Comparison of ENCODE assay signal across 19 cellular contexts in the genomic region with DNA sequence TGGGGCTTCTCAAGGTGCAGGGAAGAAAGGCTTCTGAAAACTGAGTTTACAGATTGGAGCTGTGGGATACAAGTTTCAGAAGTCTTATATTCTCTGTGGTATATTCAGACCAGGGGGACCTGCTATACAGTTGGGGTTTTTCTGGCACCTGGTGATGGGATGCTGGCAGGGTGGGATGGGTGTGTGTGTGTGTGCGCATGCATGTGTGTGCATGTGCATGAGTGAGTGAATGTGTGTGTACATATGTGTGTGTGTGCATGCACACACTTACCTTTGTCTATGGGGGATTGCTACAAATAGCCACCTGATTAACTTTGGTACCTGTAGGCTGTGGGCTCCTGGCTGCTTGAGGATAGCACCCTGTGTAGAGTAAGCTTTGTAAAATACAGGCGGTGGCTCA.
DNase-seq lines count a peak whose midpoint lies in the region; ATAC-seq and TF ChIP-seq lines count a peak whose summit lies in the region.
"Had no signal": no experiment of that assay in that cellular context is flagged by ENCODE, and none has a peak within 500 bp of the region (broad histone marks: within the 10 kb centered on the region; RNA-seq: fewer than 3 reads in every experiment).

No MANE protein-coding gene starts in this region.

- no peak for TF ChIP-seq CTCF in brain (conservative IDR thresholded peaks at IDR 0.05)
- TF ChIP-seq CTCF in CD4-positive, alpha-beta T cell (IDR thresholded peaks at IDR 0.05) = no peak

- H3K9me3 Mint-ChIP-seq in stimulated activated naive CD8-positive, alpha-beta T cell treated with anti-CD3 and anti-CD28 coated beads, Interleukin-15, amount 100 ng/mL, for 72 hours = no peaks in the 10 kb centered on the region
- peaks cover 0 to 12% (median 0%) of the 10 kb centered on the region in 5 experiments for H3K9me3 Mint-ChIP-seq in brain
- H3K9me3 Mint-ChIP-seq in stimulated activated memory B cell treated with anti-CD40 and anti-IgM and Interleukin-4, amounts not matched to agents 10 μg/mL and 1 μg/mL and 100 μg/mL, for 72 hours = no peaks in the 10 kb centered on the region
- no peaks in the 10 kb centered on the region for H3K9me3 Mint-ChIP-seq in CD4-positive, alpha-beta T cell
- H3K9me3 Mint-ChIP-seq: CD8-positive, alpha-beta T cell; GM23338; H9; HFFc6 had no signal

- no peaks in the 10 kb centered on the region for H3K27me3 Mint-ChIP-seq in stimulated activated naive CD8-positive, alpha-beta T cell treated with anti-CD3 and anti-CD28 coated beads, Interleukin-15, amount 100 ng/mL, for 72 hours
- H3K27me3 Mint-ChIP-seq in brain = no peaks in the 10 kb centered on the region
- no peaks in the 10 kb centered on the region for H3K27me3 Mint-ChIP-seq in stimulated activated memory B cell treated with anti-CD40 and anti-IgM and Interleukin-4, amounts not matched to agents 10 μg/mL and 1 μg/mL and 100 μg/mL, for 72 hours
- no peaks in the 10 kb centered on the region for H3K27me3 Mint-ChIP-seq in CD4-positive, alpha-beta T cell

- no peak overlapping the region for H3K4me3 Mint-ChIP-seq in stimulated activated naive CD8-positive, alpha-beta T cell treated with anti-CD3 and anti-CD28 coated beads, Interleukin-15, amount 100 ng/mL, for 72 hours
- H3K4me3 Mint-ChIP-seq in brain = no peak overlapping the region
- no peak overlapping the region for H3K4me3 Mint-ChIP-seq in stimulated activated memory B cell treated with anti-CD40 and anti-IgM and Interleukin-4, amounts not matched to agents 10 μg/mL and 1 μg/mL and 100 μg/mL, for 72 hours
- no peak overlapping the region for H3K4me3 Mint-ChIP-seq in CD4-positive, alpha-beta T cell
- H3K4me3 Mint-ChIP-seq: CD8-positive, alpha-beta T cell; GM23338; H9; HFFc6 had no signal

- POLR2A ChIA-PET in CD4-positive, alpha-beta T cell (lab: Charles Lee) = no interaction called here

- H3K4me1 Mint-ChIP-seq in stimulated activated naive CD8-positive, alpha-beta T cell treated with anti-CD3 and anti-CD28 coated beads, Interleukin-15, amount 100 ng/mL, for 72 hours = no peaks in the 10 kb centered on the region
- peaks cover 28% of the 10 kb centered on the region for H3K4me1 Mint-ChIP-seq in brain
- no peaks in the 10 kb centered on the region for H3K4me1 Mint-ChIP-seq in stimulated activated memory B cell treated with anti-CD40 and anti-IgM and Interleukin-4, amounts not matched to agents 10 μg/mL and 1 μg/mL and 100 μg/mL, for 72 hours
- H3K4me1 Mint-ChIP-seq in CD4-positive, alpha-beta T cell (ENCODE audit: low read depth) = no peaks in the 10 kb centered on the region
- H3K4me1 Mint-ChIP-seq: H9 had no signal

- DNase-seq in stimulated activated naive CD8-positive, alpha-beta T cell treated with anti-CD3 and anti-CD28 coated beads, Interleukin-15, amount 100 ng/mL, for 72 hours = no peak
- DNase-seq in stimulated activated naive CD8-positive, alpha-beta T cell treated with anti-CD3 and anti-CD28 coated beads, Interleukin-15, Interleukin-2, amounts not matched to agents 100 U/mL and 50 U/mL, for 24 hours = no peak
- no peak for DNase-seq in CD4-positive, alpha-beta T cell
- no peak for DNase-seq in left ventricle myocardium superior
- DNase-seq: 8988T; C1 segment of cervical spinal cord; Caco-2; CD8-positive, alpha-beta T cell; DMS153; DMS79; EL; GDM1; H9; HFFc6 had no signal

- intact Hi-C loops in CD4-positive, alpha-beta T cell (cut with DNase I, micrococcal nuclease) = no loop called here
- intact Hi-C loops in left ventricle myocardium superior (cut with micrococcal nuclease) = no loop called here

- ATAC-seq in stimulated activated naive CD8-positive, alpha-beta T cell treated with anti-CD3 and anti-CD28 coated beads, Interleukin-15, amount 100 ng/mL, for 72 hours = peak; percentile 23
- ATAC-seq in stimulated activated naive CD8-positive, alpha-beta T cell treated with anti-CD3 and anti-CD28 coated beads, Interleukin-15, Interleukin-2, amounts not matched to agents 100 U/mL and 50 U/mL, for 24 hours = no peak
- peak; percentile 46 for ATAC-seq in stimulated activated memory B cell treated with anti-CD40 and anti-IgM and Interleukin-4, amounts not matched to agents 10 μg/mL and 1 μg/mL and 100 μg/mL, for 72 hours
- ATAC-seq in CD4-positive, alpha-beta T cell (ENCODE audit: poor library complexity) = no peak
- ATAC-seq in left ventricle myocardium superior = no peak
- ATAC-seq: A549; CD8-positive, alpha-beta T cell; GM23338; HCT116 had no signal

- CTCF ChIA-PET in CD4-positive, alpha-beta T cell (lab: Charles Lee) = no interaction called here

- no peaks in the 10 kb centered on the region for H3K9me3 ChIP-seq in CD4-positive, alpha-beta T cell (ENCODE audit: control insufficient read depth, low read length)
- H3K9me3 ChIP-seq: A549, Caco-2 had no signal

- no peak overlapping the region for H3K27ac ChIP-seq in CD4-positive, alpha-beta T cell (ENCODE audit: low read depth, low read length)
- H3K27ac ChIP-seq: A549 had no signal

- H3K27ac Mint-ChIP-seq in stimulated activated naive CD8-positive, alpha-beta T cell treated with anti-CD3 and anti-CD28 coated beads, Interleukin-15, amount 100 ng/mL, for 72 hours = no peak overlapping the region
- H3K27ac Mint-ChIP-seq in brain = peak overlapping the region in 3 of 5 experiments; percentile 34 to 59 (median 57)
- no peak overlapping the region for H3K27ac Mint-ChIP-seq in stimulated activated memory B cell treated with anti-CD40 and anti-IgM and Interleukin-4, amounts not matched to agents 10 μg/mL and 1 μg/mL and 100 μg/mL, for 72 hours
- no peak overlapping the region for H3K27ac Mint-ChIP-seq in CD4-positive, alpha-beta T cell
- H3K27ac Mint-ChIP-seq: CD8-positive, alpha-beta T cell; GM23338; H9; HFFc6 had no signal

- H3K27me3 ChIP-seq in CD4-positive, alpha-beta T cell (ENCODE audit: control insufficient read depth, insufficient read depth, low read length) = no peaks in the 10 kb centered on the region

- H3K36me3 Mint-ChIP-seq in brain = no peaks in the 10 kb centered on the region
- H3K36me3 Mint-ChIP-seq in stimulated activated memory B cell treated with anti-CD40 and anti-IgM and Interleukin-4, amounts not matched to agents 10 μg/mL and 1 μg/mL and 100 μg/mL, for 72 hours = no peaks in the 10 kb centered on the region
- H3K36me3 Mint-ChIP-seq in CD4-positive, alpha-beta T cell (ENCODE audit: low read depth) = no peaks in the 10 kb centered on the region
- H3K36me3 Mint-ChIP-seq: CD8-positive, alpha-beta T cell had no signal

Comparison
In these comparisons a context has a peak if more than half of its experiments do, and no peak if none do; other contexts are left out.
1. ATAC-seq: peak in stimulated activated naive CD8-positive, alpha-beta T cell treated with anti-CD3 and anti-CD28 coated beads, Interleukin-15, amount 100 ng/mL, for 72 hours (single experiment) and stimulated activated memory B cell treated with anti-CD40 and anti-IgM and Interleukin-4, amounts not matched to agents 10 μg/mL and 1 μg/mL and 100 μg/mL, for 72 hours (single experiment); none in stimulated activated naive CD8-positive, alpha-beta T cell treated with anti-CD3 and anti-CD28 coated beads, Interleukin-15, Interleukin-2, amounts not matched to agents 100 U/mL and 50 U/mL, for 24 hours (single experiment), CD4-positive, alpha-beta T cell (single experiment) and left ventricle myocardium superior (single experiment).
2. H3K27ac Mint-ChIP-seq: peak in brain (3 of 5); none in stimulated activated naive CD8-positive, alpha-beta T cell treated with anti-CD3 and anti-CD28 coated beads, Interleukin-15, amount 100 ng/mL, for 72 hours (0 of 2), stimulated activated memory B cell treated with anti-CD40 and anti-IgM and Interleukin-4, amounts not matched to agents 10 μg/mL and 1 μg/mL and 100 μg/mL, for 72 hours (single experiment) and CD4-positive, alpha-beta T cell (single experiment).